ENCODE assay signal across 1 cellular context in genomic region chr12:54337280-54337842, GRCh38.
A peak's percentile ranks its signal among the peaks of the same experiment; 100 is the strongest.
TF ChIP-seq lines count a peak whose summit lies in the region.

No MANE protein-coding gene starts in this region.

TF ChIP-seq in HepG2, 621 proteins besides CTCF, POLR2A, EP300 and RAD21:
- TF ChIP-seq BATF2 (CRISPR knock-in tag; IDR thresholded peaks at IDR 0.05) = no peak
- TF ChIP-seq EED (CRISPR knock-in tag; IDR thresholded peaks at IDR 0.05) = no peak
- TF ChIP-seq RBM39 (IDR thresholded peaks at IDR 0.05; ENCODE audit: low read depth, low read length, poor library complexity, severe bottlenecking) = no peak
- peak; percentile 34; the same call in 1 of the 2 replicates for TF ChIP-seq ARID5B (CRISPR knock-in tag; IDR thresholded peaks at IDR 0.05)
- peak; percentile 35; the same call in 1 of the 2 replicates for TF ChIP-seq SOX5 (CRISPR knock-in tag; IDR thresholded peaks at IDR 0.05; ENCODE audit: borderline replicate concordance)
- peak; percentile 79 for TF ChIP-seq MAFF (IDR thresholded peaks at IDR 0.05; ENCODE audit: low read depth, low read length)
- TF ChIP-seq GATAD2A (CRISPR knock-in tag; IDR thresholded peaks at IDR 0.05) = 0 out of 2 replicates have a peak, but pooled peaks have one; percentile 9
- peak; percentile 18; the same call in 1 of the 2 replicates for TF ChIP-seq CEBPG (CRISPR knock-in tag; IDR thresholded peaks at IDR 0.05)
- TF ChIP-seq NR2F6 (IDR thresholded peaks at IDR 0.05) = 0 out of 2 replicates have a peak, but pooled peaks have one; percentile 14
- no peak; the same call in 1 of the 2 replicates for TF ChIP-seq NR2F6 (CRISPR knock-in tag; IDR thresholded peaks at IDR 0.05)
- no peak for TF ChIP-seq CBX5 (CRISPR knock-in tag; IDR thresholded peaks at IDR 0.05; ENCODE audit: borderline replicate concordance)
- TF ChIP-seq ZNF629 (CRISPR knock-in tag; conservative IDR thresholded peaks at IDR 0.05) = peak; percentile 71
- TF ChIP-seq SOX13 (IDR thresholded peaks at IDR 0.05) = no peak
- TF ChIP-seq SOX13 (CRISPR knock-in tag; conservative IDR thresholded peaks at IDR 0.05 in 1 of 2, IDR thresholded peaks at IDR 0.05 in 1 of 2) = peak in 1 of 2 experiments; percentile 85; a peak in 2 of 4 replicates
- TF ChIP-seq MAFK (conservative IDR thresholded peaks at IDR 0.05 in 1 of 2, IDR thresholded peaks at IDR 0.05 in 1 of 2; ENCODE audit: low read length in 2 of 2) = peak; percentile 85 to 88
- no peak for TF ChIP-seq GMEB1 (CRISPR knock-in tag; IDR thresholded peaks at IDR 0.05; ENCODE audit: borderline replicate concordance)
- TF ChIP-seq SOX6 (IDR thresholded peaks at IDR 0.05) = no peak
- peak; percentile 55; the same call in 1 of the 2 replicates for TF ChIP-seq SOX6 (CRISPR knock-in tag; IDR thresholded peaks at IDR 0.05)
- TF ChIP-seq TEAD3 (CRISPR knock-in tag; optimal IDR thresholded peaks at IDR 0.05; ENCODE audit: borderline replicate concordance) = peak; percentile 9
- peak; percentile 48; the same call in 1 of the 2 replicates for TF ChIP-seq BCL6 (CRISPR knock-in tag; IDR thresholded peaks at IDR 0.05)
- no peak for TF ChIP-seq CERS6 (CRISPR knock-in tag; IDR thresholded peaks at IDR 0.05)
